7 cellular contexts compared by ENCODE assay signal in the genomic region with DNA sequence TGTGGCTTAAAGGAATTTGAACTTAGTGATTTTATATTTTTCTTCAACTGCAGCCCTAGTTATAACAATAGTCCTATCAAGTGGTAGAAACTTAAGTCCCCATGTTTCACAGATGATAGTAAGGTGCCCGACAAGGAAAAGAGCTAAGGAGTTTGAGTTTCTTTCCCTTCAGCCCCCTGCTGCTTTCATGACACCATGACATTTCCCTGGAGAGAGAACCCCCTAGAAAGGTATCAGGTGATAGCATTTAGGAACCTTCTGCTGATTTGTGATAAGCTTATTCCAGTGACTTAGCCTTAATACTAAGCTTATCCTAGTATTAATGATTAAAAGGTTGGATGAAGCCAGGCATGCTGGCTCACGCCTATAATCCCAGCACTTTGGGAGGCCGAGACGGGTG.
"Had no signal": no experiment of that assay in that cellular context is flagged by ENCODE, and none has a peak within 500 bp of the region (broad histone marks: within the 10 kb centered on the region; RNA-seq: fewer than 3 reads in every experiment).

No MANE protein-coding gene starts in this region.

- ATAC-seq: GM23338, HepG2 had no signal

- DNase-seq: H9, HCEC 1CT, HFFc6, KBM-7 had no signal

- H3K27ac ChIP-seq: HL-60 had no signal

- H3K4me3 ChIP-seq: GM23338 had no signal

- H3K4me2 ChIP-seq: GM23338 had no signal
